Comparison of ENCODE assay signal across 27 cellular contexts in the genomic region with DNA sequence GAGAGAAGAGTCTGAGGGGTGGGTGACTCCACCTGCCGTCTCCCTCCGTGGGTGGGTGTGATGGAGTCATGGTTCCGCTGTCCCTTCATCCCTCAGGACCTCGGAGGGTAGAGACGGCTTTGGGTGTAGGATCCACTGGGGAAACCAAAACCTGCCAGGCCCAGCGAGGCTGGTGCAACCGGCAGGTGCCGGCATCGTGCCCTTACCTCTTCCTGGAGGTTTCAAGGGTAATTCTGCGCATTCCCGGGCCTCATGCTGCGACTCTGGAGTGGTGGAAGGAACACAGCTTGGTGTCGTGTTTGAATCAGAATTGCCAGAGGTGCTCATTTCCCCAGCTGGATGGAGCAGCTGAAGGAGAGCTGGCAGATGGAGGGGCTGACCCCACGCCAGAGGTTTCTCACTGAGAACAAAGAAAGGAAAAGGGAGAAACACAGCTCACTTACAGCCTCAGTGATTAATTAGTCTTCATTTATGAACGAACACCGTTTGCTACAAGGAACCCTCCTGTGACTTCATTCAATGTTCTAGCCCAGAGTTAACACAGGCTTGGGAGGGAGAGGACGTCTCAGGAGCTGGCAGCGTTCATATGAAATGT. TPM values are rescaled to one million over a fixed set of nuclear protein-coding genes. Genes with fewer than 3 reads are reported as not detected.
A peak's percentile ranks its signal among the peaks of the same experiment; 100 is the strongest.
DNase-seq lines count a peak whose midpoint lies in the region; ATAC-seq, FAIRE-seq and TF ChIP-seq lines count a peak whose summit lies in the region.
"Had no signal": no experiment of that assay in that cellular context is flagged by ENCODE, and none has a peak within 500 bp of the region (broad histone marks: within the 10 kb centered on the region; RNA-seq: fewer than 3 reads in every experiment).

No MANE protein-coding gene starts in this region.

- DNase-seq in right lobe of liver: peak; percentile 8 to 33 (median 24)
- DNase-seq in HepG2 (ENCODE audit: low spot score): no peak
- DNase-seq in NCI-H345 treated with DMSO at 0.1 percent for 48 hours (lab: John Stamatoyannopoulos, UW; ENCODE audit: unreplicated experiment): peak; percentile 73
- DNase-seq in endothelial cell (ENCODE audit: low spot score): no peak
- DNase-seq in amygdala (lab: John Stamatoyannopoulos, UW): no peak
- DNase-seq in activated CD4-positive, alpha-beta T cell treated with anti-CD3 and anti-CD28 coated beads, Interleukin-2, amount 10 ng/mL, durations not matched to agents 7 days and 5 days: no peak
- DNase-seq: activated B cell treated with CpG ODN at 0.5 μM for 24 hours; activated CD4-positive, alpha-beta memory T cell treated with anti-CD3 and anti-CD28 coated beads, Interleukin-2, amount 10 ng/mL, durations not matched to agents 7 days and 5 days; activated effector memory CD4-positive, alpha-beta T cell treated with anti-CD3 and anti-CD28 coated beads, Interleukin-2, amount 50 U/mL, for 16 hours; activated naive CD8-positive, alpha-beta T cell treated with anti-CD3 and anti-CD28 coated beads, Interleukin-2, amount 50 U/mL, for 24 hours; BE2C; DMS79; effector CD8-positive, alpha-beta T cell; foreskin melanocyte; GF-D8; hypothalamus; NCI-H1105 treated with DMSO at 0.1 percent for 48 hours; RPMI8226; stimulated activated naive CD4-positive, alpha-beta T cell treated with Interleukin-2 at 50 U/mL for 16 hours; T-helper 9 cell; testis; uterus had no signal

- TF ChIP-seq POLR2A in right lobe of liver (IDR thresholded peaks at IDR 0.05) (no peak), HepG2 (IDR thresholded peaks at IDR 0.05; ENCODE audit: insufficient read depth in 1 of 2, low read depth in 2 of 2, low read length in 2 of 2) (no peak)

- H3K4me3 ChIP-seq in right lobe of liver (no peak overlapping the region), HepG2 (replicated peaks in 1 of 3; ENCODE audit: insufficient read depth in 1 of 3, low read depth in 2 of 3, low read length in 3 of 3) (no peak overlapping the region)
- H3K4me3 ChIP-seq: esophagus muscularis mucosa, testis, uterus had no signal

- H3K36me3 ChIP-seq in right lobe of liver (no peaks in the 10 kb centered on the region), HepG2 (replicated peaks in 1 of 2; ENCODE audit: control insufficient read depth in 1 of 2, insufficient read depth in 2 of 2, low read length in 2 of 2) (no peaks in the 10 kb centered on the region)
- H3K36me3 ChIP-seq: BE2C, esophagus muscularis mucosa, uterus had no signal

- CTCF ChIA-PET in HepG2 (lab: Yijun Ruan, JAX; ENCODE audit: low intra/inter-chr PET ratio, low total read pairs): no interaction called here
- CTCF ChIA-PET in activated CD4-positive, alpha-beta T cell treated with anti-CD3 and anti-CD28 coated beads, Interleukin-2, amount 10 ng/mL, durations not matched to agents 7 days and 5 days (lab: Charles Lee): interaction anchor here (0.7 to 3.1 kb wide), 4 partner anchors 11 to 96 kb away, joined by 3 to 12 read pairs (median 4); no protein-coding TSS in a partner anchor

- peaks cover 23% of the 10 kb centered on the region for H3K27me3 Mint-ChIP-seq in endothelial cell (ENCODE audit: unreplicated experiment)
- peaks cover 2% of the 10 kb centered on the region for H3K27me3 Mint-ChIP-seq in activated CD4-positive, alpha-beta T cell treated with anti-CD3 and anti-CD28 coated beads, Interleukin-2, amount 10 ng/mL, durations not matched to agents 7 days and 5 days
- H3K27me3 Mint-ChIP-seq: activated B cell treated with CpG ODN at 0.5 μM for 24 hours; activated CD4-positive, alpha-beta memory T cell treated with anti-CD3 and anti-CD28 coated beads, Interleukin-2, amount 10 ng/mL, durations not matched to agents 7 days and 5 days; activated naive CD8-positive, alpha-beta T cell treated with anti-CD3 and anti-CD28 coated beads, Interleukin-2, amount 50 U/mL, for 24 hours had no signal

- H3K36me3 Mint-ChIP-seq in endothelial cell (ENCODE audit: low read depth, unreplicated experiment): peaks cover 3% of the 10 kb centered on the region
- H3K36me3 Mint-ChIP-seq in activated CD4-positive, alpha-beta T cell treated with anti-CD3 and anti-CD28 coated beads, Interleukin-2, amount 10 ng/mL, durations not matched to agents 7 days and 5 days (ENCODE audit: low read depth): no peaks in the 10 kb centered on the region

- H3K4me1 ChIP-seq in right lobe of liver: peaks cover 0 to 11% (median 5%) of the 10 kb centered on the region in 4 donors
- H3K4me1 ChIP-seq in HepG2 (ENCODE audit: insufficient read depth, low read length): peaks cover 35% of the 10 kb centered on the region
- H3K4me1 ChIP-seq: BE2C, uterus had no signal

- no peak for FAIRE-seq in HepG2 (lab: Jason Lieb, UNC)

- TF ChIP-seq CTCF in right lobe of liver (IDR thresholded peaks at IDR 0.05): no peak
- TF ChIP-seq CTCF in HepG2 (CRISPR knock-in tag; IDR thresholded peaks at IDR 0.05): no peak
- no peak for TF ChIP-seq CTCF in endothelial cell (IDR thresholded peaks at IDR 0.05; ENCODE audit: unreplicated experiment)

- intact Hi-C loops in right lobe of liver (cut with DNase I): no loop called here
- intact Hi-C loops in HepG2 (cut with micrococcal nuclease; ENCODE audit: unreplicated experiment): no loop called here

- in situ Hi-C loops in HepG2 (cut with HindIII; ENCODE audit: extremely low pct_ligation_motif_present, low pct_unique_long_range_greater_than_20kb): no loop called here

- ATAC-seq in right lobe of liver (no peak), HepG2 (no peak), HG02678 (IDR thresholded peaks at IDR 0.05; ENCODE audit: unreplicated experiment) (no peak), GM21381 (IDR thresholded peaks at IDR 0.05; ENCODE audit: unreplicated experiment) (no peak)
- ATAC-seq: activated naive CD8-positive, alpha-beta T cell treated with anti-CD3 and anti-CD28 coated beads, Interleukin-2, amount 50 U/mL, for 24 hours; sciatic nerve had no signal

- H4K20me1 ChIP-seq in HepG2 (ENCODE audit: insufficient read depth, low read length): no peaks in the 10 kb centered on the region

- no peak overlapping the region for H3K4me3 Mint-ChIP-seq in endothelial cell (ENCODE audit: unreplicated experiment)
- H3K4me3 Mint-ChIP-seq in activated CD4-positive, alpha-beta T cell treated with anti-CD3 and anti-CD28 coated beads, Interleukin-2, amount 10 ng/mL, durations not matched to agents 7 days and 5 days: no peak overlapping the region
- H3K4me3 Mint-ChIP-seq: activated B cell treated with CpG ODN at 0.5 μM for 24 hours; activated CD4-positive, alpha-beta memory T cell treated with anti-CD3 and anti-CD28 coated beads, Interleukin-2, amount 10 ng/mL, durations not matched to agents 7 days and 5 days; activated naive CD8-positive, alpha-beta T cell treated with anti-CD3 and anti-CD28 coated beads, Interleukin-2, amount 50 U/mL, for 24 hours had no signal

- peak overlapping the region; percentile 61 for H3K27ac Mint-ChIP-seq in endothelial cell (ENCODE audit: unreplicated experiment)
- no peak overlapping the region for H3K27ac Mint-ChIP-seq in activated CD4-positive, alpha-beta T cell treated with anti-CD3 and anti-CD28 coated beads, Interleukin-2, amount 10 ng/mL, durations not matched to agents 7 days and 5 days
- H3K27ac Mint-ChIP-seq: activated B cell treated with CpG ODN at 0.5 μM for 24 hours; activated CD4-positive, alpha-beta memory T cell treated with anti-CD3 and anti-CD28 coated beads, Interleukin-2, amount 10 ng/mL, durations not matched to agents 7 days and 5 days had no signal

- POLR2A ChIA-PET in HepG2 (lab: Yijun Ruan, JAX): no interaction called here
- POLR2A ChIA-PET in activated CD4-positive, alpha-beta T cell treated with anti-CD3 and anti-CD28 coated beads, Interleukin-2, amount 10 ng/mL, durations not matched to agents 7 days and 5 days (lab: Charles Lee): no interaction called here

- H2AFZ ChIP-seq in HepG2 (ENCODE audit: low read length): no peak overlapping the region

- peaks cover 39% of the 10 kb centered on the region for H3K4me1 Mint-ChIP-seq in endothelial cell (ENCODE audit: unreplicated experiment)
- peaks cover 20% of the 10 kb centered on the region for H3K4me1 Mint-ChIP-seq in activated CD4-positive, alpha-beta T cell treated with anti-CD3 and anti-CD28 coated beads, Interleukin-2, amount 10 ng/mL, durations not matched to agents 7 days and 5 days

- TF ChIP-seq EP300 in HepG2 (IDR thresholded peaks at IDR 0.05; ENCODE audit: low read depth in 2 of 2, low read length in 2 of 2) (no peak), HepG2 (CRISPR knock-in tag; IDR thresholded peaks at IDR 0.05; ENCODE audit: borderline replicate concordance) (no peak)

- H3K79me2 ChIP-seq in HepG2 (ENCODE audit: insufficient read depth, low read length): no peaks in the 10 kb centered on the region

- no peaks in the 10 kb centered on the region for H3K9me3 Mint-ChIP-seq in endothelial cell (ENCODE audit: unreplicated experiment)
- no peaks in the 10 kb centered on the region for H3K9me3 Mint-ChIP-seq in activated CD4-positive, alpha-beta T cell treated with anti-CD3 and anti-CD28 coated beads, Interleukin-2, amount 10 ng/mL, durations not matched to agents 7 days and 5 days
- H3K9me3 Mint-ChIP-seq: activated B cell treated with CpG ODN at 0.5 μM for 24 hours; activated CD4-positive, alpha-beta memory T cell treated with anti-CD3 and anti-CD28 coated beads, Interleukin-2, amount 10 ng/mL, durations not matched to agents 7 days and 5 days; activated naive CD8-positive, alpha-beta T cell treated with anti-CD3 and anti-CD28 coated beads, Interleukin-2, amount 50 U/mL, for 24 hours had no signal

- H3K27me3 ChIP-seq in right lobe of liver: no peaks in the 10 kb centered on the region
- peaks cover 0 to 23% of the 10 kb centered on the region in 2 experiments; a peak in 2 of 5 replicates for H3K27me3 ChIP-seq in HepG2 (ENCODE audit: control insufficient read depth in 1 of 2, insufficient read depth in 2 of 2, low read length in 2 of 2)
- H3K27me3 ChIP-seq: BE2C, testis, uterus had no signal

- H3K27ac ChIP-seq in right lobe of liver (no peak overlapping the region), HepG2 (ENCODE audit: extremely low read length, insufficient read depth, low read length) (no peak overlapping the region)
- H3K27ac ChIP-seq: esophagus muscularis mucosa, testis, uterus had no signal

- H3K9me3 ChIP-seq in right lobe of liver (no peaks in the 10 kb centered on the region), HepG2 (ENCODE audit: low read length) (no peaks in the 10 kb centered on the region)
- H3K9me3 ChIP-seq: BE2C, testis, uterus had no signal

- no peak overlapping the region for H3K9ac ChIP-seq in HepG2 (ENCODE audit: insufficient read depth, low read depth, low read length)

- TF ChIP-seq RAD21 in HepG2 (CRISPR knock-in tag; IDR thresholded peaks at IDR 0.05): no peak

- BruUV-seq in HepG2 (replicated peaks; lab: Mats Ljungman, UMichigan): no TSS peak

- 17% methylated on average over 1 of the region's 18 CpGs for WGBS in right lobe of liver (ENCODE audit: insufficient coverage, low coverage, low lambda C conversion rate, missing lambda C conversion rate)
- WGBS in HepG2 (ENCODE audit: low lambda C conversion rate): 54% methylated on average over 18 of the region's 18 CpGs

- H3K4me2 ChIP-seq in HepG2 (ENCODE audit: low read depth, low read length): no peak overlapping the region

RNA-seq across cellular contexts. Expression of a gene that starts 16.2 kb away (rescaled TPM):
- 1 to 10 TPM; 1.5 to 4.3 (median 2.3) TPM for total RNA-seq in right lobe of liver
- total RNA-seq in HepG2 (2016; rRNA removed; fragmentation: Illumina TruSeq; extraction: Trizol): not detected in 2 replicates
- not detected in 2 replicates for total RNA-seq in HepG2 (2016; cell fraction: cytosol; rRNA removed; fragmentation: Illumina TruSeq; extraction: Trizol; ENCODE audit: low read depth)
- not detected in 2 replicates for total RNA-seq in HepG2 (2016; cell fraction: insoluble cytoplasmic fraction; rRNA removed; fragmentation: Illumina TruSeq; extraction: Trizol)
- total RNA-seq in HepG2 (2016; cell fraction: membrane; rRNA removed; fragmentation: Illumina TruSeq; extraction: Trizol): not detected in 2 replicates
- not detected in 2 replicates for total RNA-seq in HepG2 (2016; cell fraction: nucleus; rRNA removed; fragmentation: Illumina TruSeq; extraction: Trizol)
- polyA plus RNA-seq in HepG2 (2011; rRNA removed): 0.07 and 0.10 TPM in 2 replicates
- 0.03 and 0.14 TPM in 2 replicates for polyA plus RNA-seq in HepG2 (2011; cell fraction: cytosol; rRNA removed)
- polyA plus RNA-seq in HepG2 (2011; cell fraction: nucleus; rRNA removed): 0.16 and 0.40 TPM in 2 replicates
- 0.15 and 0.25 TPM in 2 replicates for polyA plus RNA-seq in HepG2 (2012)
- polyA plus RNA-seq in HepG2 (2016; cell fraction: cytosol; fragmentation: Illumina TruSeq; extraction: Trizol; ENCODE audit: low read depth): not detected in 2 replicates
- not detected in 2 replicates for polyA plus RNA-seq in HepG2 (2016; cell fraction: insoluble cytoplasmic fraction; fragmentation: Illumina TruSeq; extraction: Trizol; ENCODE audit: low read depth)
- polyA plus RNA-seq in HepG2 (2016; cell fraction: membrane; fragmentation: Illumina TruSeq; extraction: Trizol; ENCODE audit: low read depth): not detected in 2 replicates
- polyA plus RNA-seq in HepG2 (2016; cell fraction: nucleus; fragmentation: Illumina TruSeq; extraction: Trizol; ENCODE audit: insufficient read depth, low read depth): not detected in 2 replicates
- polyA minus RNA-seq in HepG2 (2011; rRNA and poly(A)+ RNA removed; ENCODE audit: low replicate concordance): 0.52 and 1.2 TPM in 2 replicates
- not detected in 2 replicates for polyA minus RNA-seq in HepG2 (2011; cell fraction: cytosol; rRNA and poly(A)+ RNA removed)
- 0.13 TPM in 1 of 2 replicates, not detected in the other for polyA minus RNA-seq in HepG2 (2011; cell fraction: nucleus; rRNA and poly(A)+ RNA removed)
- 116 TPM for total RNA-seq in endothelial cell (ENCODE audit: unreplicated experiment)
- total RNA-seq in activated CD4-positive, alpha-beta T cell treated with anti-CD3 and anti-CD28 coated beads, Interleukin-2, amount 10 ng/mL, durations not matched to agents 7 days and 5 days: 100 to 1,000 TPM; 294 to 329 TPM
- polyA plus RNA-seq: neural cell had no signal

Comparison
In these comparisons a context has a peak if more than half of its experiments do, and no peak if none do; other contexts are left out.
1. DNase-seq: peak in right lobe of liver (3 of 3) and NCI-H345 treated with DMSO at 0.1 percent for 48 hours (single experiment); none in HepG2 (single experiment), endothelial cell (single experiment), amygdala (0 of 56) and activated CD4-positive, alpha-beta T cell treated with anti-CD3 and anti-CD28 coated beads, Interleukin-2, amount 10 ng/mL, durations not matched to agents 7 days and 5 days (single experiment).
2. RNA of a gene that starts 16.2 kb away (total RNA-seq): 294 to 329 TPM in activated CD4-positive, alpha-beta T cell treated with anti-CD3 and anti-CD28 coated beads, Interleukin-2, amount 10 ng/mL, durations not matched to agents 7 days and 5 days and 116 TPM in endothelial cell (single experiment); 1.5 to 4.3 TPM in right lobe of liver and not detected in HepG2; every median in the first group is over 10 times any median in the second.